ENCODE assay signal across 26 cellular contexts in the genomic region with DNA sequence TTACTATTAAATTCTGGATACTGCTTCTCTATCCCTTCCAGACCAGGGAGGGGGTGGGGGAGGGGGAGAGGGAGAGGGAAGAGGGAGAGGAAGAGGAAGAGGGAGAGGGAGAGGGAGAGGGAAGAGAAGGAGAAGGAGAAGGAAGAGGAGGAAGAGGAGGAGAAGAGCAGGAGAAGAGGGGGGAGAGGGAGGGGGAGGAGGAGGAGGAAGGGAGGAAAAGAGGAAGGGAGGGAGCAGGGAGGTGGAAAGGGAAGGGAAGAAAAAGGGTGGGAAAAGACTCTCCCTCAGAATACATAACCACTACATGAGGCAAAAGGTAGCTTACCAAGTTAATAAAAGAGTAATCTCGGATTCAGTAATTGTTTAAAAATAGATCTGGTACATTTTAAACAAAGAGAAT.
"Had no signal": no experiment of that assay in that cellular context is flagged by ENCODE, and none has a peak within 500 bp of the region (broad histone marks: within the 10 kb centered on the region; RNA-seq: fewer than 3 reads in every experiment).

No MANE protein-coding gene starts in this region.

- FAIRE-seq: endometrium, islet of Langerhans, keratinocyte had no signal

- DNase-seq: colonic mucosa; cortex of kidney; effector CD8-positive, alpha-beta T cell; effector memory CD8-positive, alpha-beta T cell; endodermal cell; erythroblast; esophagus squamous epithelium; foreskin fibroblast; foreskin melanocyte; gastrocnemius medialis; glutamatergic neuron; head of caudate nucleus; heart right ventricle; hippocampal formation; left cardiac atrium; left lung; left ventricle myocardium superior; lower lobe of right lung; mesenchymal stem cell; midbrain; naive thymus-derived CD4-positive, alpha-beta T cell had no signal

- H3K9me3 ChIP-seq: colonic mucosa, esophagus squamous epithelium, gastrocnemius medialis, heart right ventricle, left lung, lower lobe of right lung had no signal

- H3K36me3 ChIP-seq: colonic mucosa, esophagus squamous epithelium, gastrocnemius medialis, heart right ventricle, left lung, lower lobe of right lung had no signal

- H3K4me1 ChIP-seq: colonic mucosa, esophagus squamous epithelium, gastrocnemius medialis, left lung had no signal

- H3K27ac ChIP-seq: colonic mucosa, epithelial cell of prostate, esophagus squamous epithelium, gastrocnemius medialis, heart right ventricle, left lung, lower lobe of right lung had no signal

- H3K27me3 ChIP-seq: colonic mucosa, esophagus squamous epithelium, gastrocnemius medialis, heart right ventricle, left lung had no signal

- ATAC-seq: effector memory CD8-positive, alpha-beta T cell; esophagus mucosa; gastrocnemius medialis; heart right ventricle; left cardiac atrium; left lung; left ventricle myocardium superior; lower lobe of right lung; naive thymus-derived CD4-positive, alpha-beta T cell had no signal

- H3K4me3 ChIP-seq: colonic mucosa, esophagus squamous epithelium, gastrocnemius medialis, heart right ventricle, left lung, lower lobe of right lung had no signal
